ENCODE assay signal across 2 cellular contexts in the genomic region with DNA sequence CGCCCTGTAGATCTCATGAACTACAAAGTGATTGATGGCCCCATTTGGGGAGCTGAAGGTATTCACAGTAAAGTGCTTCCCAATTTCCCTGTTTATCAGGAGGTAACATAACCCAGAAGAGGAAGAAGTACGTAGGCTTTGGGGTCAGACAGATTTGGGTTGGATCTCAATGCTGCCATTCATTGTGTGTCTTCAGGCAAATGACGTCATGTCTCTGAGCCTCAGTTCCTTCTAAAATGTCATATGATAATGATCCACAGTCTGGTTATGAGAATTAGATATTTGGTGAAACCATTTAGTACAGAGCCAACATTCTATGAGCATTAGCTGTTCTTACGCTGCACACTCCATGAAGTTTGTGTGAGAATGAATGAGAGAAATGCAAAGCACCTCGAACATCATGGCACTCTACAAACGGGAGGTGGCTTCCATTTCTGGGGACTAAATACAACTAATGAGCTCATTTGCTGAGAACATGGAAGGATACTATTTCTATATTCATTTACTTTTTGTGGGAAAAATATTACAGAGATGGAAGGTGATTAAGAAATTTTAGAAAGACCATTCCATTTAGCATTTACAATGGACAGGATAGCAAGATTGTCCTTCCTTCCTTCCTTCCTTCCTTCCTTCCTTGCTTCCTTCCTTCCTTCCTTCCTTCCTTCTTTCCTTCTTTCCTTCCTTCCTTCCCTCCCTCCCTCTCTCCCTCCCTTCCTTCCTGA.
A peak's percentile ranks its signal among the peaks of the same experiment; 100 is the strongest.
TF ChIP-seq lines count a peak whose summit lies in the region.

No MANE protein-coding gene starts in this region.

TF ChIP-seq in HEK293, 187 proteins besides CTCF, POLR2A, EP300 and RAD21:
- TF ChIP-seq, protein P1, sequence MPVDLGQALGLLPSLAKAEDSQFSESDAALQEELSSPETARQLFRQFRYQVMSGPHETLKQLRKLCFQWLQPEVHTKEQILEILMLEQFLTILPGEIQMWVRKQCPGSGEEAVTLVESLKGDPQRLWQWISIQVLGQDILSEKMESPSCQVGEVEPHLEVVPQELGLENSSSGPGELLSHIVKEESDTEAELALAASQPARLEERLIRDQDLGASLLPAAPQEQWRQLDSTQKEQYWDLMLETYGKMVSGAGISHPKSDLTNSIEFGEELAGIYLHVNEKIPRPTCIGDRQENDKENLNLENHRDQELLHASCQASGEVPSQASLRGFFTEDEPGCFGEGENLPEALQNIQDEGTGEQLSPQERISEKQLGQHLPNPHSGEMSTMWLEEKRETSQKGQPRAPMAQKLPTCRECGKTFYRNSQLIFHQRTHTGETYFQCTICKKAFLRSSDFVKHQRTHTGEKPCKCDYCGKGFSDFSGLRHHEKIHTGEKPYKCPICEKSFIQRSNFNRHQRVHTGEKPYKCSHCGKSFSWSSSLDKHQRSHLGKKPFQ (tag by site-specific recombination; IDR thresholded peaks at IDR 0.05) = no peak
- peak; percentile 75 for TF ChIP-seq ZNF366 (tag by site-specific recombination; conservative IDR thresholded peaks at IDR 0.05)

TF ChIP-seq in K562, 482 proteins besides CTCF, POLR2A, EP300 and RAD21 (continues in another document):
- TF ChIP-seq, protein P2, sequence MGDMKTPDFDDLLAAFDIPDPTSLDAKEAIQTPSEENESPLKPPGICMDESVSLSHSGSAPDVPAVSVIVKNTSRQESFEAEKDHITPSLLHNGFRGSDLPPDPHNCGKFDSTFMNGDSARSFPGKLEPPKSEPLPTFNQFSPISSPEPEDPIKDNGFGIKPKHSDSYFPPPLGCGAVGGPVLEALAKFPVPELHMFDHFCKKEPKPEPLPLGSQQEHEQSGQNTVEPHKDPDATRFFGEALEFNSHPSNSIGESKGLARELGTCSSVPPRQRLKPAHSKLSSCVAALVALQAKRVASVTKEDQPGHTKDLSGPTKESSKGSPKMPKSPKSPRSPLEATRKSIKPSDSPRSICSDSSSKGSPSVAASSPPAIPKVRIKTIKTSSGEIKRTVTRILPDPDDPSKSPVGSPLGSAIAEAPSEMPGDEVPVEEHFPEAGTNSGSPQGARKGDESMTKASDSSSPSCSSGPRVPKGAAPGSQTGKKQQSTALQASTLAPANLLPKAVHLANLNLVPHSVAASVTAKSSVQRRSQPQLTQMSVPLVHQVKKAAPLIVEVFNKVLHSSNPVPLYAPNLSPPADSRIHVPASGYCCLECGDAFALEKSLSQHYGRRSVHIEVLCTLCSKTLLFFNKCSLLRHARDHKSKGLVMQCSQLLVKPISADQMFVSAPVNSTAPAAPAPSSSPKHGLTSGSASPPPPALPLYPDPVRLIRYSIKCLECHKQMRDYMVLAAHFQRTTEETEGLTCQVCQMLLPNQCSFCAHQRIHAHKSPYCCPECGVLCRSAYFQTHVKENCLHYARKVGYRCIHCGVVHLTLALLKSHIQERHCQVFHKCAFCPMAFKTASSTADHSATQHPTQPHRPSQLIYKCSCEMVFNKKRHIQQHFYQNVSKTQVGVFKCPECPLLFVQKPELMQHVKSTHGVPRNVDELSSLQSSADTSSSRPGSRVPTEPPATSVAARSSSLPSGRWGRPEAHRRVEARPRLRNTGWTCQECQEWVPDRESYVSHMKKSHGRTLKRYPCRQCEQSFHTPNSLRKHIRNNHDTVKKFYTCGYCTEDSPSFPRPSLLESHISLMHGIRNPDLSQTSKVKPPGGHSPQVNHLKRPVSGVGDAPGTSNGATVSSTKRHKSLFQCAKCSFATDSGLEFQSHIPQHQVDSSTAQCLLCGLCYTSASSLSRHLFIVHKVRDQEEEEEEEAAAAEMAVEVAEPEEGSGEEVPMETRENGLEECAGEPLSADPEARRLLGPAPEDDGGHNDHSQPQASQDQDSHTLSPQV (IDR thresholded peaks at IDR 0.05) = no peak
- no peak for TF ChIP-seq CBFB (CRISPR knock-in tag; IDR thresholded peaks at IDR 0.05)
- TF ChIP-seq, protein P3, sequence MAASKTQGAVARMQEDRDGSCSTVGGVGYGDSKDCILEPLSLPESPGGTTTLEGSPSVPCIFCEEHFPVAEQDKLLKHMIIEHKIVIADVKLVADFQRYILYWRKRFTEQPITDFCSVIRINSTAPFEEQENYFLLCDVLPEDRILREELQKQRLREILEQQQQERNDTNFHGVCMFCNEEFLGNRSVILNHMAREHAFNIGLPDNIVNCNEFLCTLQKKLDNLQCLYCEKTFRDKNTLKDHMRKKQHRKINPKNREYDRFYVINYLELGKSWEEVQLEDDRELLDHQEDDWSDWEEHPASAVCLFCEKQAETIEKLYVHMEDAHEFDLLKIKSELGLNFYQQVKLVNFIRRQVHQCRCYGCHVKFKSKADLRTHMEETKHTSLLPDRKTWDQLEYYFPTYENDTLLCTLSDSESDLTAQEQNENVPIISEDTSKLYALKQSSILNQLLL (CRISPR knock-in tag; IDR thresholded peaks at IDR 0.05; ENCODE audit: borderline replicate concordance) = no peak
- TF ChIP-seq JUNB (CRISPR knock-in tag; conservative IDR thresholded peaks at IDR 0.05) = 0 out of 2 replicates have a peak, but pooled peaks have one; percentile 32
- no peak for TF ChIP-seq ZC3H8 (IDR thresholded peaks at IDR 0.05)
- no peak for TF ChIP-seq ZNF79 (CRISPR knock-in tag; IDR thresholded peaks at IDR 0.05; ENCODE audit: low read depth)
- no peak for TF ChIP-seq GATAD2A (IDR thresholded peaks at IDR 0.05)
- no peak for TF ChIP-seq KHSRP (IDR thresholded peaks at IDR 0.05)
- no peak for TF ChIP-seq RBM15 (IDR thresholded peaks at IDR 0.05; ENCODE audit: insufficient read depth, low read length)
- TF ChIP-seq MEF2D (tag; conservative IDR thresholded peaks at IDR 0.05; ENCODE audit: low read depth) = no peak
- no peak for TF ChIP-seq ZNF280B (CRISPR knock-in tag; IDR thresholded peaks at IDR 0.05)
- no peak for TF ChIP-seq EZH2 (IDR thresholded peaks at IDR 0.05; ENCODE audit: borderline replicate concordance, low read depth, low read length)
- TF ChIP-seq ETS2 (tag; IDR thresholded peaks at IDR 0.05; ENCODE audit: borderline replicate concordance, poor library complexity, severe bottlenecking) = no peak
- TF ChIP-seq ZNF311 (CRISPR knock-in tag; IDR thresholded peaks at IDR 0.05) = no peak
- TF ChIP-seq, protein P4, sequence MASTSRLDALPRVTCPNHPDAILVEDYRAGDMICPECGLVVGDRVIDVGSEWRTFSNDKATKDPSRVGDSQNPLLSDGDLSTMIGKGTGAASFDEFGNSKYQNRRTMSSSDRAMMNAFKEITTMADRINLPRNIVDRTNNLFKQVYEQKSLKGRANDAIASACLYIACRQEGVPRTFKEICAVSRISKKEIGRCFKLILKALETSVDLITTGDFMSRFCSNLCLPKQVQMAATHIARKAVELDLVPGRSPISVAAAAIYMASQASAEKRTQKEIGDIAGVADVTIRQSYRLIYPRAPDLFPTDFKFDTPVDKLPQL (IDR thresholded peaks at IDR 0.05; ENCODE audit: extremely low read depth, insufficient read length) = no peak
- TF ChIP-seq ERF (CRISPR knock-in tag; IDR thresholded peaks at IDR 0.05) = no peak
- TF ChIP-seq, protein P5, sequence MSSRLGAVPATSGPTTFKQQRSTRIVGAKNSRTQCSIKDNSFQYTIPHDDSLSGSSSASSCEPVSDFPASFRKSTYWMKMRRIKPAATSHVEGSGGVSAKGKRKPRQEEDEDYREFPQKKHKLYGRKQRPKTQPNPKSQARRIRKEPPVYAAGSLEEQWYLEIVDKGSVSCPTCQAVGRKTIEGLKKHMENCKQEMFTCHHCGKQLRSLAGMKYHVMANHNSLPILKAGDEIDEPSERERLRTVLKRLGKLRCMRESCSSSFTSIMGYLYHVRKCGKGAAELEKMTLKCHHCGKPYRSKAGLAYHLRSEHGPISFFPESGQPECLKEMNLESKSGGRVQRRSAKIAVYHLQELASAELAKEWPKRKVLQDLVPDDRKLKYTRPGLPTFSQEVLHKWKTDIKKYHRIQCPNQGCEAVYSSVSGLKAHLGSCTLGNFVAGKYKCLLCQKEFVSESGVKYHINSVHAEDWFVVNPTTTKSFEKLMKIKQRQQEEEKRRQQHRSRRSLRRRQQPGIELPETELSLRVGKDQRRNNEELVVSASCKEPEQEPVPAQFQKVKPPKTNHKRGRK (tag; IDR thresholded peaks at IDR 0.05) = peak; percentile 57
- TF ChIP-seq, protein P6, sequence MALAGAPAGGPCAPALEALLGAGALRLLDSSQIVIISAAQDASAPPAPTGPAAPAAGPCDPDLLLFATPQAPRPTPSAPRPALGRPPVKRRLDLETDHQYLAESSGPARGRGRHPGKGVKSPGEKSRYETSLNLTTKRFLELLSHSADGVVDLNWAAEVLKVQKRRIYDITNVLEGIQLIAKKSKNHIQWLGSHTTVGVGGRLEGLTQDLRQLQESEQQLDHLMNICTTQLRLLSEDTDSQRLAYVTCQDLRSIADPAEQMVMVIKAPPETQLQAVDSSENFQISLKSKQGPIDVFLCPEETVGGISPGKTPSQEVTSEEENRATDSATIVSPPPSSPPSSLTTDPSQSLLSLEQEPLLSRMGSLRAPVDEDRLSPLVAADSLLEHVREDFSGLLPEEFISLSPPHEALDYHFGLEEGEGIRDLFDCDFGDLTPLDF (CRISPR knock-in tag; IDR thresholded peaks at IDR 0.05) = no peak
- no peak for TF ChIP-seq LEF1 (IDR thresholded peaks at IDR 0.05)
- TF ChIP-seq ZNF398 (CRISPR knock-in tag; IDR thresholded peaks at IDR 0.05) = no peak
- no peak for TF ChIP-seq CBX3 (IDR thresholded peaks at IDR 0.05; ENCODE audit: borderline replicate concordance in 1 of 2, low read length in 2 of 2)
- TF ChIP-seq ATF3 (IDR thresholded peaks at IDR 0.05) = peak; percentile 50
- no peak for TF ChIP-seq ATF3 (CRISPR knock-in tag; conservative IDR thresholded peaks at IDR 0.05)
- TF ChIP-seq ZNF785 (CRISPR knock-in tag; IDR thresholded peaks at IDR 0.05) = no peak
- no peak for TF ChIP-seq ELF2 (CRISPR knock-in tag; IDR thresholded peaks at IDR 0.05)
- TF ChIP-seq CBX8 (IDR thresholded peaks at IDR 0.05; ENCODE audit: borderline replicate concordance, extremely low read depth, low read depth, low read length, poor library complexity, severe bottlenecking) = no peak
- no peak for TF ChIP-seq NR3C1 (CRISPR knock-in tag; IDR thresholded peaks at IDR 0.05)
- no peak for TF ChIP-seq CCAR2 (IDR thresholded peaks at IDR 0.05; ENCODE audit: low read depth, low read length)
- TF ChIP-seq SMAD3 (CRISPR knock-in tag; conservative IDR thresholded peaks at IDR 0.05) = no peak
- TF ChIP-seq ZNF507 (tag; conservative IDR thresholded peaks at IDR 0.05) = no peak
- TF ChIP-seq PTBP1 (IDR thresholded peaks at IDR 0.05; ENCODE audit: low read depth, low read length) = no peak
- no peak for TF ChIP-seq KDM1A (IDR thresholded peaks at IDR 0.05)
- TF ChIP-seq ZSCAN32 (CRISPR knock-in tag; IDR thresholded peaks at IDR 0.05) = no peak
- no peak for TF ChIP-seq SNAPC5 (CRISPR knock-in tag; IDR thresholded peaks at IDR 0.05)
- TF ChIP-seq, protein P7, sequence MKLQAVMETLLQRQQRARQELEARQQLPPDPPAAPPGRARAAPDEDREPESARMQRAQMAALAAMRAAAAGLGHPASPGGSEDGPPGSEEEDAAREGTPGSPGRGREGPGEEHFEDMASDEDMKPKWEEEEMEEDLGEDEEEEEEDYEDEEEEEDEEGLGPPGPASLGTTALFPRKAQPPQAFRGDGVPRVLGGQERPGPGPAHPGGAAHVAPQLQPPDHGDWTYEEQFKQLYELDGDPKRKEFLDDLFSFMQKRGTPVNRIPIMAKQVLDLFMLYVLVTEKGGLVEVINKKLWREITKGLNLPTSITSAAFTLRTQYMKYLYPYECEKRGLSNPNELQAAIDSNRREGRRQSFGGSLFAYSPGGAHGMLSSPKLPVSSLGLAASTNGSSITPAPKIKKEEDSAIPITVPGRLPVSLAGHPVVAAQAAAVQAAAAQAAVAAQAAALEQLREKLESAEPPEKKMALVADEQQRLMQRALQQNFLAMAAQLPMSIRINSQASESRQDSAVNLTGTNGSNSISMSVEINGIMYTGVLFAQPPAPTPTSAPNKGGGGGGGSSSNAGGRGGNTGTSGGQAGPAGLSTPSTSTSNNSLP (IDR thresholded peaks at IDR 0.05; ENCODE audit: borderline replicate concordance, low read depth, low read length) = no peak
- TF ChIP-seq ZNF830 (CRISPR knock-in tag; IDR thresholded peaks at IDR 0.05) = no peak
- TF ChIP-seq NKRF (IDR thresholded peaks at IDR 0.05; ENCODE audit: borderline replicate concordance) = no peak
